ENCODE assay signal across 7 cellular contexts in the genomic region with DNA sequence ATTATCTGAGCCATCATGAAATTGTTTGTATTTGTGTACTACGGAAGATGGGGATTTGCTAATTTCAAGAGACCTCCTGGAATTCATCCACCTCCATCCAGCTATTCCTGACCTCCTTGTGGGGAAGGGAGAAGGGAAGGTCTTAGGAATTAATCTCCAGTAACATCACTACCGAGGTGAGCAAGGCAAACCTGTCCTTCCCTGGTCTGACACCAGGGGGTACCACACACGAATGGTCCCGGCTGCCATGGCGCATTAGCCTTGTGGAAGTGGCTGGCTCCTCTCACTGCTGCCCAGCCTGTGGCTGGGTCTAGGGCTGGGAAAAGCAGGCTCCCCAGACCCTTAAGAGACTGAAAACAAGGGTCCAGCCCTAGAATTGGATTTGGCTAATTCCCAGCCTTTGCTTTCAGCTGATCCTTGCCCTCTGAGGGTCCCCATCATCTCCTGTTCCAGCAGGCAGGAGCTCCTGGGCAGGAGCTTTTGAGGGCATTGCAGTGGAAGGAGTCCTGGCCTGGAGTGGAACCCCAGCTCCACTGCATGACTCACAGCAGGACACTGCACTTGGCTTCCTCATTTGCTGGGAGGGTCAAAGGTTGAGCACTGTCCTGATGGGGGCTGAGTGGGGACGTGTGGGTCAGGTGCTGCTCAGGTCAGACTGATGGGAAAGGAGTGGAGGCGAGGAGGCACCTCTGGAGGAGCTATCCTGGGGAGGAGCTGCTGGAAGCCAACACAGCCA. TPM values are rescaled to one million over a fixed set of nuclear protein-coding genes. Genes with fewer than 3 reads are reported as not detected.
DNase-seq lines count a peak whose midpoint lies in the region; ATAC-seq and TF ChIP-seq lines count a peak whose summit lies in the region.

No MANE protein-coding gene starts in this region.

- H3K4me3 Mint-ChIP-seq in activated T-cell treated with anti-CD3 and anti-CD28 coated beads, Interleukin-2, amount 50 U/mL, for 72 hours, result no peak overlapping the region

- H3K36me3 Mint-ChIP-seq in activated T-cell treated with anti-CD3 and anti-CD28 coated beads, Interleukin-2, amount 50 U/mL, for 72 hours (ENCODE audit: insufficient read depth in 2 of 2), result no peaks in the 10 kb centered on the region

- TF ChIP-seq EP300 in sigmoid colon (IDR thresholded peaks at IDR 0.05), result no peak

- H3K27me3 ChIP-seq in DOHH2 (ENCODE audit: control insufficient read depth, low read length) (0 out of 2 replicates have a peak, but pooled peaks cover 7% of the 10 kb centered on the region), sigmoid colon (no peaks in the 10 kb centered on the region)

- H3K4me3 ChIP-seq in DOHH2 (ENCODE audit: low read length) (no peak overlapping the region), sigmoid colon (no peak overlapping the region)

- intact Hi-C loops in sigmoid colon (cut with DNase I), result loop anchor here (5.0 kb wide), 1 partner anchor 37 kb away; a partner anchor contains a TSS

- ATAC-seq in activated T-cell treated with anti-CD3 and anti-CD28 coated beads, Interleukin-2, amount 50 U/mL, for 72 hours (replicated peaks in 1 of 2), result no peak
- ATAC-seq in GM18511 (IDR thresholded peaks at IDR 0.05; ENCODE audit: unreplicated experiment), result no peak

- no peak overlapping the region for H3K27ac Mint-ChIP-seq in activated T-cell treated with anti-CD3 and anti-CD28 coated beads, Interleukin-2, amount 50 U/mL, for 72 hours

- no peaks in the 10 kb centered on the region for H3K9me2 ChIP-seq in DOHH2 (replicated peaks; ENCODE audit: control insufficient read depth, low read length)

- no peak overlapping the region for H3K4me2 ChIP-seq in DOHH2 (ENCODE audit: low read length)

- 78 to 79% methylated on average over 7 of the region's 7 CpGs for WGBS in sigmoid colon, 2 donors

- no peak for TF ChIP-seq POLR2A in sigmoid colon (IDR thresholded peaks at IDR 0.05)

- no peaks in the 10 kb centered on the region for H3F3A ChIP-seq in DOHH2 (ENCODE audit: control insufficient read depth, insufficient read depth)

- no peaks in the 10 kb centered on the region for H3K4me1 ChIP-seq in DOHH2 (ENCODE audit: control insufficient read depth, low read length)
- H3K4me1 ChIP-seq in sigmoid colon, result peaks cover 0 to 17% (median 11%) of the 10 kb centered on the region in 4 donors

- peak; percentile 66 for TF ChIP-seq CTCF in DOHH2 (IDR thresholded peaks at IDR 0.05; ENCODE audit: low read depth, low read length, poor library complexity, severe bottlenecking)
- TF ChIP-seq CTCF in sigmoid colon (IDR thresholded peaks at IDR 0.05), result peak in 2 of 4 experiments; percentile 13 to 19

- peaks cover 50% of the 10 kb centered on the region for H3K4me1 Mint-ChIP-seq in activated T-cell treated with anti-CD3 and anti-CD28 coated beads, Interleukin-2, amount 50 U/mL, for 72 hours (ENCODE audit: low read depth)

- H4K20me1 ChIP-seq in DOHH2 (ENCODE audit: control insufficient read depth, insufficient read depth, low read depth, low read length), result no peaks in the 10 kb centered on the region; the same call in 1 of the 2 replicates

- no peaks in the 10 kb centered on the region for H3K79me2 ChIP-seq in DOHH2 (ENCODE audit: control insufficient read depth, low read length)

- no peak overlapping the region for H3K27ac ChIP-seq in DOHH2 (ENCODE audit: low read depth, low read length)
- no peak overlapping the region for H3K27ac ChIP-seq in sigmoid colon

- H3K9me3 ChIP-seq in DOHH2 (ENCODE audit: control insufficient read depth, insufficient read depth, low read length), result no peaks in the 10 kb centered on the region
- no peaks in the 10 kb centered on the region for H3K9me3 ChIP-seq in sigmoid colon

- no peaks in the 10 kb centered on the region for H3K9me3 Mint-ChIP-seq in activated T-cell treated with anti-CD3 and anti-CD28 coated beads, Interleukin-2, amount 50 U/mL, for 72 hours

- DNase-seq in KBM-7, result peak; percentile 39
- DNase-seq in activated T-cell treated with anti-CD3 and anti-CD28 coated beads, Interleukin-2, amount 50 U/mL, for 72 hours, result peak; percentile 34 to 37
- DNase-seq in iris pigment epithelial cell (ENCODE audit: low read depth), result peak; percentile 45
- DNase-seq in sigmoid colon, result no peak
- DNase-seq in COLO829 (ENCODE audit: low spot score), result no peak

- H3K36me3 ChIP-seq in DOHH2 (ENCODE audit: control insufficient read depth, low read length), result no peaks in the 10 kb centered on the region
- no peaks in the 10 kb centered on the region for H3K36me3 ChIP-seq in sigmoid colon

- no peaks in the 10 kb centered on the region for H3K27me3 Mint-ChIP-seq in activated T-cell treated with anti-CD3 and anti-CD28 coated beads, Interleukin-2, amount 50 U/mL, for 72 hours (ENCODE audit: low read depth)

- in situ Hi-C loops in KBM-7 (cut with MboI; ENCODE audit: low pct_unique_long_range_greater_than_20kb, low sequenced_read_pairs), result loop anchor here (25.0 kb wide), 1 partner anchor 107 kb away; no protein-coding TSS in a partner anchor

RNA-seq across cellular contexts. Expression of a gene that starts 34.8 kb away (rescaled TPM):
- 1 to 10 TPM; 8.8 to 9.3 TPM for total RNA-seq in activated T-cell treated with anti-CD3 and anti-CD28 coated beads, Interleukin-2, amount 50 U/mL, for 72 hours
- 1 to 10 TPM; 4.3 to 9.7 (median 5.7) TPM for total RNA-seq in sigmoid colon
- 10 to 100 TPM in 1 of 3 donors, 1 to 10 TPM in 2; 1.2 to 13.7 (median 6.7) TPM for polyA plus RNA-seq in sigmoid colon

Comparison
In these comparisons a context has a peak if more than half of its experiments do, and no peak if none do; other contexts are left out.
1. DNase-seq: peak in KBM-7 (single experiment), activated T-cell treated with anti-CD3 and anti-CD28 coated beads, Interleukin-2, amount 50 U/mL, for 72 hours (2 of 2) and iris pigment epithelial cell (single experiment); none in sigmoid colon (single experiment) and COLO829 (single experiment).